In genomic region chr1:198937231-198938031, GRCh38 we compare ENCODE assay signal across 8 cellular contexts.
DNase-seq lines count a peak whose midpoint lies in the region; ATAC-seq and TF ChIP-seq lines count a peak whose summit lies in the region.

No MANE protein-coding gene starts in this region.

- H3K36me3 ChIP-seq in Panc1 (ENCODE audit: control insufficient read depth, insufficient read depth, low read length) (no peaks in the 10 kb centered on the region; the same call in 1 of the 2 replicates), ascending aorta (no peaks in the 10 kb centered on the region), left ventricle myocardium inferior (no peaks in the 10 kb centered on the region), psoas muscle (ENCODE audit: insufficient read depth in 1 of 2, low read depth in 1 of 2) (no peaks in the 10 kb centered on the region)

- no peaks in the 10 kb centered on the region for H3K27me3 Mint-ChIP-seq in chondrocyte (ENCODE audit: low read depth)

- no TSS peak for BruUV-seq in Panc1 (replicated peaks; lab: Mats Ljungman, UMichigan)

- CTCF ChIA-PET in Panc1 (lab: Charles Lee): interaction anchor here (0.6 to 0.8 kb wide), 2 partner anchors 176 to 284 kb away, joined by 3 read pairs; no protein-coding TSS in a partner anchor

- H3K27ac ChIP-seq in Panc1 (ENCODE audit: low read length): peak overlapping the region; percentile 99
- H3K27ac ChIP-seq in ascending aorta: peak overlapping the region in 1 of 2 donors; percentile 56
- peak overlapping the region; percentile 86 for H3K27ac ChIP-seq in left ventricle myocardium inferior (replicated peaks)
- peak overlapping the region; percentile 58 for H3K27ac ChIP-seq in psoas muscle

- no peak for TF ChIP-seq CTCF in Panc1 (IDR thresholded peaks at IDR 0.05)
- no peak for TF ChIP-seq CTCF in ascending aorta (IDR thresholded peaks at IDR 0.05)
- TF ChIP-seq CTCF in left ventricle myocardium inferior (IDR thresholded peaks at IDR 0.05; ENCODE audit: borderline replicate concordance): no peak
- TF ChIP-seq CTCF in psoas muscle (IDR thresholded peaks at IDR 0.05): no peak
- no peak for TF ChIP-seq CTCF in chondrocyte (IDR thresholded peaks at IDR 0.05)

- WGBS in psoas muscle, 3 donors: 9 to 14% (median 10%) methylated on average over 5 of the region's 5 CpGs

- H3K36me3 Mint-ChIP-seq in chondrocyte (ENCODE audit: low read depth): peaks cover 3% of the 10 kb centered on the region

- ATAC-seq in GM21717 (IDR thresholded peaks at IDR 0.05; ENCODE audit: unreplicated experiment) (peak; percentile 94), Panc1 (peak; percentile 85), psoas muscle (peak; percentile 80 to 91 (median 89))

- no peak overlapping the region for H3K4me3 Mint-ChIP-seq in chondrocyte (ENCODE audit: unreplicated experiment)

- DNase-seq in GM04503 (ENCODE audit: low read depth) (peak; percentile 85), HuH-7 (ENCODE audit: low spot score) (peak; percentile 73), Panc1 (ENCODE audit: low read depth, low spot score) (peak; percentile 84), ascending aorta (ENCODE audit: low spot score in 2 of 2) (peak; percentile 9 to 65), left ventricle myocardium inferior (no peak), psoas muscle (no peak), chondrocyte (ENCODE audit: low spot score) (no peak)

- H3K4me3 ChIP-seq in Panc1 (ENCODE audit: low read depth in 2 of 2, low read length in 2 of 2) (peak overlapping the region; percentile 70 to 88), ascending aorta (peak overlapping the region; percentile 47 to 63), left ventricle myocardium inferior (peak overlapping the region; percentile 75), psoas muscle (peak overlapping the region; percentile 67)

- H3K9me3 ChIP-seq in Panc1 (ENCODE audit: control insufficient read depth, insufficient read depth, low read depth, low read length): no peaks in the 10 kb centered on the region
- H3K9me3 ChIP-seq in ascending aorta: no peaks in the 10 kb centered on the region
- no peaks in the 10 kb centered on the region for H3K9me3 ChIP-seq in left ventricle myocardium inferior (replicated peaks)
- no peaks in the 10 kb centered on the region for H3K9me3 ChIP-seq in psoas muscle

- POLR2A ChIA-PET in Panc1 (lab: Charles Lee): no interaction called here

- H3K4me1 ChIP-seq in Panc1 (ENCODE audit: control insufficient read depth, insufficient read depth, low read length) (peaks cover 13% of the 10 kb centered on the region), ascending aorta (peaks cover 0 to 3% of the 10 kb centered on the region in 2 donors), left ventricle myocardium inferior (peaks cover 46% of the 10 kb centered on the region), psoas muscle (peaks cover 12% of the 10 kb centered on the region)

- H3K27ac Mint-ChIP-seq in chondrocyte (ENCODE audit: unreplicated experiment): no peak overlapping the region

- in situ Hi-C loops in Panc1 (cut with HindIII; ENCODE audit: low pct_unique_long_range_greater_than_20kb, low sequenced_read_pairs): no loop called here

- no peaks in the 10 kb centered on the region for H3K27me3 ChIP-seq in Panc1 (ENCODE audit: control insufficient read depth, insufficient read depth, low read length)
- no peaks in the 10 kb centered on the region for H3K27me3 ChIP-seq in ascending aorta
- H3K27me3 ChIP-seq in left ventricle myocardium inferior (ENCODE audit: low read depth): no peaks in the 10 kb centered on the region
- H3K27me3 ChIP-seq in psoas muscle (ENCODE audit: insufficient read depth in 3 of 3, low read length in 2 of 3): no peaks in the 10 kb centered on the region

- intact Hi-C loops in Panc1 (cut with micrococcal nuclease; ENCODE audit: unreplicated experiment) (loop anchor here (5.0 to 10.0 kb wide), 2 partner anchors 165 to 177 kb away; no protein-coding TSS in a partner anchor), ascending aorta (cut with DNase I) (no loop called here), left ventricle myocardium inferior (cut with micrococcal nuclease) (no loop called here), psoas muscle (cut with DNase I) (no loop called here)

- H3K4me1 Mint-ChIP-seq in chondrocyte (ENCODE audit: low read depth): peaks cover 16% of the 10 kb centered on the region

- no peaks in the 10 kb centered on the region for H3K9me3 Mint-ChIP-seq in chondrocyte (ENCODE audit: low read depth)

Comparison
In these comparisons a context has a peak if more than half of its experiments do, and no peak if none do; other contexts are left out.
1. DNase-seq: peak in GM04503 (single experiment), HuH-7 (single experiment), Panc1 (single experiment) and ascending aorta (2 of 2); none in left ventricle myocardium inferior (single experiment), psoas muscle (0 of 2) and chondrocyte (single experiment).
2. Peak in every context shown above with its lines, with median percentiles within 50 percentile points of each other: ATAC-seq and H3K4me3 ChIP-seq.